40 cellular contexts compared by ENCODE assay signal in genomic region chr16:119835-120234, GRCh38. TPM values are rescaled to one million over a fixed set of nuclear protein-coding genes. Genes with fewer than 3 reads are reported as not detected.
"Had no signal": no experiment of that assay in that cellular context is flagged by ENCODE, and none has a peak within 500 bp of the region (broad histone marks: within the 10 kb centered on the region; RNA-seq: fewer than 3 reads in every experiment).

No MANE protein-coding gene starts in this region.

- ATAC-seq: activated CD8-positive, alpha-beta T cell treated with anti-CD3 and anti-CD28 coated beads for 36 hours; activated T-cell treated with anti-CD3 and anti-CD28 coated beads, Interleukin-2, amount 50 U/mL, for 72 hours; activated T-helper 17 cell treated with anti-CD3 and anti-CD28 coated beads, Interleukin-2, amount 50 U/mL, for 72 hours; PC-3; SK-N-SH treated with all-trans-retinoic acid at 6 μM for 48 hours had no signal

- H3K9me3 ChIP-seq: ascending aorta, MG63, Peyer's patch had no signal

- DNase-seq: activated B cell treated with CpG ODN at 0.5 μM for 24 hours; activated CD4-positive, alpha-beta T cell treated with anti-CD3 and anti-CD28 coated beads for 4 hours; activated CD4-positive, alpha-beta T cell treated with anti-CD3 and anti-CD28 coated beads, Interleukin-2, amount 50 U/mL, for 1 hour; activated CD4-positive, CD25-positive, alpha-beta regulatory T cell treated with anti-CD3 and anti-CD28 coated beads, Interleukin-2, amount 50 U/mL, for 72 hours; activated CD8-positive, alpha-beta T cell treated with anti-CD3 and anti-CD28 coated beads for 36 hours; activated effector memory CD4-positive, alpha-beta T cell treated with anti-CD3 and anti-CD28 coated beads, Interleukin-2, amount 50 U/mL, for 16 hours; activated naive CD4-positive, alpha-beta T cell; activated naive CD4-positive, alpha-beta T cell treated with anti-CD3 and anti-CD28 coated beads, Interleukin-2, amount 50 U/mL, for 16 hours; activated naive CD8-positive, alpha-beta T cell treated with anti-CD3 and anti-CD28 coated beads for 36 hours; activated T-cell treated with anti-CD3 and anti-CD28 coated beads, Interleukin-2, amount 50 U/mL, for 1 hour; activated T-cell treated with anti-CD3 and anti-CD28 coated beads, Interleukin-2, amount 50 U/mL, for 72 hours; amygdala; Kasumi-1; MG63; NCI-H1048; NCI-H1105 treated with DMSO at 0.1 percent for 48 hours; NCI-H1436; NCI-H1694; NCI-H1930; NCI-H2081 treated with DMSO at 0.1 percent for 48 hours; NCI-H226; NCI-H446 treated with DMSO at 0.1 percent for 48 hours; NCI-H524; NCI-H69; PC-3; Peyer's patch; RPMI8226; SIG-M5; T-helper 1 cell; T-helper 2 cell; T-helper 9 cell had no signal

- H3K36me3 ChIP-seq: cardiac muscle cell, Peyer's patch had no signal

- H3K4me3 ChIP-seq: ascending aorta, cardiac muscle cell, coronary artery, MG63, Peyer's patch had no signal

- H3K27ac Mint-ChIP-seq: activated B cell treated with CpG ODN at 0.5 μM for 24 hours; activated CD8-positive, alpha-beta T cell treated with anti-CD3 and anti-CD28 coated beads for 36 hours; activated naive CD8-positive, alpha-beta T cell treated with anti-CD3 and anti-CD28 coated beads for 36 hours; activated T-cell treated with anti-CD3 and anti-CD28 coated beads, Interleukin-2, amount 50 U/mL, for 72 hours; activated T-helper 17 cell treated with anti-CD3 and anti-CD28 coated beads, Interleukin-2, amount 50 U/mL, for 72 hours had no signal

- H3K4me1 Mint-ChIP-seq: activated T-helper 17 cell treated with anti-CD3 and anti-CD28 coated beads, Interleukin-2, amount 50 U/mL, for 72 hours had no signal

- H3K9me3 Mint-ChIP-seq: activated B cell treated with CpG ODN at 0.5 μM for 24 hours; activated CD8-positive, alpha-beta T cell treated with anti-CD3 and anti-CD28 coated beads for 36 hours; activated naive CD8-positive, alpha-beta T cell treated with anti-CD3 and anti-CD28 coated beads for 36 hours; activated T-cell treated with anti-CD3 and anti-CD28 coated beads, Interleukin-2, amount 50 U/mL, for 72 hours; activated T-helper 17 cell treated with anti-CD3 and anti-CD28 coated beads, Interleukin-2, amount 50 U/mL, for 72 hours; central memory CD8-positive, alpha-beta T cell had no signal

- H3K4me1 ChIP-seq: ascending aorta had no signal

- H3K4me3 Mint-ChIP-seq: activated B cell treated with CpG ODN at 0.5 μM for 24 hours; activated CD8-positive, alpha-beta T cell treated with anti-CD3 and anti-CD28 coated beads for 36 hours; activated naive CD8-positive, alpha-beta T cell treated with anti-CD3 and anti-CD28 coated beads for 36 hours; activated T-cell treated with anti-CD3 and anti-CD28 coated beads, Interleukin-2, amount 50 U/mL, for 72 hours; activated T-helper 17 cell treated with anti-CD3 and anti-CD28 coated beads, Interleukin-2, amount 50 U/mL, for 72 hours; central memory CD8-positive, alpha-beta T cell had no signal

- H3K27ac ChIP-seq: ascending aorta, cardiac muscle cell, coronary artery, Peyer's patch, VCaP had no signal

- H3K27me3 Mint-ChIP-seq: activated B cell treated with CpG ODN at 0.5 μM for 24 hours; activated CD8-positive, alpha-beta T cell treated with anti-CD3 and anti-CD28 coated beads for 36 hours; activated naive CD8-positive, alpha-beta T cell treated with anti-CD3 and anti-CD28 coated beads for 36 hours; activated T-helper 17 cell treated with anti-CD3 and anti-CD28 coated beads, Interleukin-2, amount 50 U/mL, for 72 hours; central memory CD8-positive, alpha-beta T cell had no signal

- H3K27me3 ChIP-seq: ascending aorta, cardiac muscle cell, MG63, Peyer's patch had no signal

RNA-seq across cellular contexts. Expression of gene HBZ, which starts 32.6 kb away (rescaled TPM):
- total RNA-seq: activated B cell treated with CpG ODN at 0.5 μM for 24 hours; activated CD8-positive, alpha-beta memory T cell treated with anti-CD3 and anti-CD28 coated beads for 36 hours; activated CD8-positive, alpha-beta T cell treated with anti-CD3 and anti-CD28 coated beads for 36 hours; activated naive CD8-positive, alpha-beta T cell treated with anti-CD3 and anti-CD28 coated beads for 36 hours; activated T-cell treated with anti-CD3 and anti-CD28 coated beads, Interleukin-2, amount 50 U/mL, for 72 hours; activated T-helper 17 cell treated with anti-CD3 and anti-CD28 coated beads, Interleukin-2, amount 50 U/mL, for 72 hours; ascending aorta; cardiac muscle cell; PC-3; Peyer's patch; SK-MEL-5 had no signal
- polyA plus RNA-seq: cardiac muscle cell had no signal

RNA-seq across cellular contexts. Expression of gene HBM, which starts 45.9 kb away (rescaled TPM):
- total RNA-seq: activated B cell treated with CpG ODN at 0.5 μM for 24 hours; activated CD8-positive, alpha-beta memory T cell treated with anti-CD3 and anti-CD28 coated beads for 36 hours; activated CD8-positive, alpha-beta T cell treated with anti-CD3 and anti-CD28 coated beads for 36 hours; activated naive CD8-positive, alpha-beta T cell treated with anti-CD3 and anti-CD28 coated beads for 36 hours; activated T-cell treated with anti-CD3 and anti-CD28 coated beads, Interleukin-2, amount 50 U/mL, for 72 hours; activated T-helper 17 cell treated with anti-CD3 and anti-CD28 coated beads, Interleukin-2, amount 50 U/mL, for 72 hours; ascending aorta; cardiac muscle cell; PC-3; Peyer's patch; SK-MEL-5 had no signal
- polyA plus RNA-seq: cardiac muscle cell had no signal
